In the genomic region with DNA sequence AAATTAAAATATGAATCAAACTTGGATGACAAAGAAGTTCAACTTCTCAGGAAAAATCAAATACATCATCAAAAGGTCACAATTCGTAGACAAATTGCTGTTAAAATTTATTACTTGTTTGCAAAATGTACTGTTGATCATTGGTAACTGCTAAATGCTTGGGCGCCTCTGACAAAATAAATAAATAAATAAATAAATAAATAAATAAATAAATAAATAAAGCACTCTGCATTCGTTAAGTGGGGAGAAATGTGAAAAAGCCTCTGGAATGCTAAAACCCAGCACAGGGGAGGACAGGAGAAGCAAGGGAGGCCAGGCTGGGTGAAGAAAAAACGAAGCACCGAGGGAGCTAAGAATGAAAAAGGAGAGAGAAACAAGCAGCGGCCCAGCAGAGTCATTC, we compare ENCODE assay signal across 28 cellular contexts.
"Had no signal": no experiment of that assay in that cellular context is flagged by ENCODE, and none has a peak within 500 bp of the region (broad histone marks: within the 10 kb centered on the region; RNA-seq: fewer than 3 reads in every experiment).

No MANE protein-coding gene starts in this region.

- H3K27ac ChIP-seq: hepatocyte, left lung, lower lobe of right lung, neutrophil, ovary, right atrium auricular region, right lobe of liver, thyroid gland, transverse colon, vagina had no signal

- H3K27me3 ChIP-seq: hepatocyte, ovary, right atrium auricular region, right lobe of liver, thyroid gland, transverse colon, upper lobe of left lung, vagina had no signal

- H3K4me1 ChIP-seq: right atrium auricular region, thyroid gland, transverse colon, vagina had no signal

- H3K4me3 Mint-ChIP-seq: naive thymus-derived CD8-positive, alpha-beta T cell; nephron; neural crest cell; stimulated activated memory B cell treated with anti-CD40 and anti-IgM and Interleukin-4, amounts not matched to agents 10 μg/mL and 1 μg/mL and 100 μg/mL, for 72 hours; stimulated activated naive CD8-positive, alpha-beta T cell treated with anti-CD3 and anti-CD28 coated beads, Interleukin-15, amount 100 ng/mL, for 72 hours had no signal

- DNase-seq: kidney; left colon; left lung; lower lobe of right lung; mammary epithelial cell; mesenchymal stem cell; naive thymus-derived CD8-positive, alpha-beta T cell; ovary; right lobe of liver; stimulated activated CD4-positive, alpha-beta T cell treated with anti-CD3 and anti-CD28 coated beads, Interleukin-1b, Interleukin-23, amount 100 ng/mL, for 48 hours; stimulated activated CD4-positive, alpha-beta T cell treated with anti-CD3 and anti-CD28 coated beads, Interleukin-2, amount 100 ng/mL, for 48 hours; stimulated activated CD4-positive, alpha-beta T cell treated with anti-CD3 and anti-CD28 coated beads, Interleukin-4, amount 100 ng/mL, for 4 hours; stimulated activated CD8-positive, alpha-beta memory T cell treated with anti-CD3 and anti-CD28 coated beads, Interleukin-4, amount 100 ng/mL, for 48 hours; stimulated activated naive CD4-positive, alpha-beta T cell treated with Interleukin-2 at 50 U/mL for 16 hours; stimulated activated naive CD8-positive, alpha-beta T cell treated with anti-CD3 and anti-CD28 coated beads, Interleukin-15, amount 100 ng/mL, for 72 hours; substantia nigra; thyroid gland; transverse colon had no signal

- H3K36me3 Mint-ChIP-seq: stimulated activated memory B cell treated with anti-CD40 and anti-IgM and Interleukin-4, amounts not matched to agents 10 μg/mL and 1 μg/mL and 100 μg/mL, for 72 hours had no signal

- H3K36me3 ChIP-seq: left lung, lower lobe of right lung, neutrophil, ovary, right atrium auricular region, right lobe of liver, thyroid gland, transverse colon, upper lobe of left lung, vagina had no signal

- H3K4me2 ChIP-seq: hepatocyte, smooth muscle cell had no signal

- H3K9me3 ChIP-seq: left lung, lower lobe of right lung, neutrophil, ovary, right atrium auricular region, right lobe of liver, thyroid gland, transverse colon, upper lobe of left lung, vagina had no signal

- H3K27ac Mint-ChIP-seq: naive thymus-derived CD8-positive, alpha-beta T cell; nephron; progenitor cell of endocrine pancreas; stimulated activated memory B cell treated with anti-CD40 and anti-IgM and Interleukin-4, amounts not matched to agents 10 μg/mL and 1 μg/mL and 100 μg/mL, for 72 hours; stimulated activated naive CD8-positive, alpha-beta T cell treated with anti-CD3 and anti-CD28 coated beads, Interleukin-15, amount 100 ng/mL, for 72 hours had no signal

- H3K27me3 Mint-ChIP-seq: naive thymus-derived CD8-positive, alpha-beta T cell; stimulated activated memory B cell treated with anti-CD40 and anti-IgM and Interleukin-4, amounts not matched to agents 10 μg/mL and 1 μg/mL and 100 μg/mL, for 72 hours; stimulated activated naive CD8-positive, alpha-beta T cell treated with anti-CD3 and anti-CD28 coated beads, Interleukin-15, amount 100 ng/mL, for 72 hours had no signal

- H3K4me3 ChIP-seq: hepatocyte, left lung, lower lobe of right lung, ovary, right atrium auricular region, right lobe of liver, smooth muscle cell, thyroid gland, transverse colon, upper lobe of left lung, vagina had no signal

- H2AFZ ChIP-seq: hepatocyte had no signal

- H3K4me1 Mint-ChIP-seq: neural crest cell; stimulated activated memory B cell treated with anti-CD40 and anti-IgM and Interleukin-4, amounts not matched to agents 10 μg/mL and 1 μg/mL and 100 μg/mL, for 72 hours had no signal

- ATAC-seq: left colon; left lung; lower lobe of right lung; naive thymus-derived CD8-positive, alpha-beta T cell; right lobe of liver; stimulated activated memory B cell treated with anti-CD40 and anti-IgM and Interleukin-4, amounts not matched to agents 10 μg/mL and 1 μg/mL and 100 μg/mL, for 72 hours; stimulated activated naive CD8-positive, alpha-beta T cell treated with anti-CD3 and anti-CD28 coated beads, Interleukin-15, amount 100 ng/mL, for 72 hours had no signal
